ENCODE assay signal across 11 cellular contexts in the genomic region with DNA sequence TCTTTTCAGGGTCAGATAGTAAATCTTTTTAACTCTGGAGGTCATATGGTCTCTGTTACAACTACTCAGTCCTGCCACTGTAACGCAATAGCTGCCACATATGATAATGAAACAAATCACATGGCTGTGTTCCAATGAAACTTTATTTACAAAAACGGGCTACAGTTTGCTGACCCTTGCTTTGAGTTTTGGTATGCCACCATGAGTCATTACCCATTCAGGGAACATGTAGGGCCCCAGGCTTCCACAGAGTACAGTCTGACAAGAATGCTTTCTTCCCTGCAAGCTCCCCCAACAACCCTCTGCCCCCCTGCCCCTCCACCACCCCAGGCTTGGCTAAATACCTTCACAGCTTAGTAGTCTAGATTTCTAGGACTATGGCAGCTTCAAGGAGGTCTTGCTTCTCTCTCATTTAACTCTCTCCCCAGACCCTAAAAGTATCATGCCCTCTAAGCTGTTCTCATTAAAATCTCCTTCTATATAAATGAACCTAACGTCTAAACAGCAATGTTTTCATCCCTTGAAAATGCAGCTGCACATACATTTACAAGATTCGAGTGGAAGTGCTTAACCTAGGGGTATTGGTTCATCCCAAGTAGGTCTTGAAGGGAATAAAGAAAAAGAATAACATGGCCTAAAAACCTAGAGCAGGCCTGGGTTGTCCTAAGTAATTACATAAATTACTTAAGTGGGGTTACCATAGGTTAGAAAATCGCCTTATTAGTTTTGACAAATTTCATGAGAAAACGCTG.
DNase-seq lines count a peak whose midpoint lies in the region; ATAC-seq and TF ChIP-seq lines count a peak whose summit lies in the region.
"Had no signal": no experiment of that assay in that cellular context is flagged by ENCODE, and none has a peak within 500 bp of the region (broad histone marks: within the 10 kb centered on the region; RNA-seq: fewer than 3 reads in every experiment).

No MANE protein-coding gene starts in this region.

- peak overlapping the region; percentile 62 for H3K9ac ChIP-seq in SK-N-SH
- H3K9ac ChIP-seq in neuronal stem cell (ENCODE audit: low read depth, low read length, poor library complexity), result no peak overlapping the region

- peak in 1 of 2 experiments; percentile 54; a peak in 1 of 4 replicates for TF ChIP-seq EP300 in SK-N-SH (IDR thresholded peaks at IDR 0.05; ENCODE audit: borderline replicate concordance in 1 of 2, low read depth in 1 of 2, low read length in 1 of 2)

- DNase-seq in EH (ENCODE audit: low read depth), result peak; percentile 97
- peak; percentile 11 for DNase-seq in SK-N-SH
- DNase-seq in fibroblast of mammary gland (ENCODE audit: low read depth), result peak; percentile 95
- DNase-seq in neuronal stem cell (ENCODE audit: low spot score), result no peak
- DNase-seq in activated CD8-positive, alpha-beta T cell treated with anti-CD3 and anti-CD28 coated beads for 36 hours, result no peak
- DNase-seq in NCI-H1048 (lab: John Stamatoyannopoulos, UW), result no peak
- no peak for DNase-seq in mucosa of gallbladder (ENCODE audit: low spot score)
- DNase-seq in HuH-7.5 (ENCODE audit: low spot score), result no peak
- DNase-seq: activated T-cell treated with anti-CD3 and anti-CD28 coated beads, Interleukin-2, amount 50 U/mL, for 24 hours; glutamatergic neuron had no signal

- H3K4me2 ChIP-seq in SK-N-SH, result peak overlapping the region; percentile 64
- H3K4me2 ChIP-seq in neuronal stem cell (ENCODE audit: insufficient read depth, low read length, poor library complexity, severe bottlenecking), result no peak overlapping the region

- H3K4me3 ChIP-seq in SK-N-SH (ENCODE audit: low read depth in 2 of 2, low read length in 1 of 2), result no peak overlapping the region
- no peak overlapping the region for H3K4me3 ChIP-seq in fibroblast of mammary gland (ENCODE audit: control insufficient read depth, low read depth, low read length)
- no peak overlapping the region for H3K4me3 ChIP-seq in neuronal stem cell (ENCODE audit: low read length in 2 of 2)

- H2AFZ ChIP-seq in SK-N-SH (ENCODE audit: low read depth) (peak overlapping the region; percentile 67; the same call in 1 of the 2 replicates), neuronal stem cell (ENCODE audit: low read length) (peak overlapping the region; percentile 45)

- H4K20me1 ChIP-seq in SK-N-SH (ENCODE audit: insufficient read depth), result no peaks in the 10 kb centered on the region

- no peaks in the 10 kb centered on the region for H3K79me2 ChIP-seq in SK-N-SH (ENCODE audit: insufficient read depth)

- H3K27ac ChIP-seq in SK-N-SH (ENCODE audit: low read depth in 2 of 2, low read length in 1 of 2), result peak overlapping the region; percentile 87 to 93
- H3K27ac ChIP-seq in neuronal stem cell (replicated peaks; ENCODE audit: low read length), result no peak overlapping the region

- H3K27me3 Mint-ChIP-seq in activated CD8-positive, alpha-beta T cell treated with anti-CD3 and anti-CD28 coated beads for 36 hours, result peaks cover 2% of the 10 kb centered on the region
- H3K27me3 Mint-ChIP-seq: progenitor cell of endocrine pancreas had no signal

- H3K79me1 ChIP-seq in neuronal stem cell (ENCODE audit: low read depth, low read length), result no peaks in the 10 kb centered on the region

- H3K36me3 ChIP-seq in SK-N-SH (replicated peaks in 1 of 2; ENCODE audit: control insufficient read depth in 1 of 2, insufficient read depth in 2 of 2, low read length in 1 of 2) (peaks cover 0 to 4% of the 10 kb centered on the region in 2 experiments), neuronal stem cell (replicated peaks in 1 of 2; ENCODE audit: control insufficient read depth in 2 of 2, insufficient read depth in 2 of 2, low read length in 2 of 2) (no peaks in the 10 kb centered on the region)

- no peak overlapping the region for H4K91ac ChIP-seq in neuronal stem cell (ENCODE audit: low read depth, low read length, poor library complexity)

- H3K9me3 Mint-ChIP-seq in activated CD8-positive, alpha-beta T cell treated with anti-CD3 and anti-CD28 coated beads for 36 hours, result no peaks in the 10 kb centered on the region
- H3K9me3 Mint-ChIP-seq: activated T-cell treated with anti-CD3 and anti-CD28 coated beads, Interleukin-2, amount 50 U/mL, for 24 hours had no signal

- no peak overlapping the region for H3K4me3 Mint-ChIP-seq in activated CD8-positive, alpha-beta T cell treated with anti-CD3 and anti-CD28 coated beads for 36 hours
- H3K4me3 Mint-ChIP-seq: activated T-cell treated with anti-CD3 and anti-CD28 coated beads, Interleukin-2, amount 50 U/mL, for 24 hours had no signal

- POLR2A ChIA-PET in SK-N-SH (lab: Yijun Ruan, JAX), result no interaction called here
- POLR2A ChIA-PET in activated CD8-positive, alpha-beta T cell treated with anti-CD3 and anti-CD28 coated beads for 36 hours (lab: Charles Lee), result no interaction called here

- no peak overlapping the region for H2BK12ac ChIP-seq in neuronal stem cell (ENCODE audit: low read length)

- peaks cover 44% of the 10 kb centered on the region for H3F3A ChIP-seq in SK-N-SH (replicated peaks; ENCODE audit: insufficient read depth)

- H3K9me2 ChIP-seq in SK-N-SH, result no peaks in the 10 kb centered on the region

- intact Hi-C loops in activated CD8-positive, alpha-beta T cell treated with anti-CD3 and anti-CD28 coated beads for 36 hours (cut with micrococcal nuclease), result no loop called here

- H3K9me3 ChIP-seq in SK-N-SH (no peaks in the 10 kb centered on the region), neuronal stem cell (replicated peaks in 1 of 2; ENCODE audit: control insufficient read depth in 2 of 2, insufficient read depth in 1 of 2, low read depth in 1 of 2, low read length in 2 of 2) (no peaks in the 10 kb centered on the region)

- 15% methylated on average over 6 of the region's 6 CpGs for WGBS in SK-N-SH (ENCODE audit: low lambda C conversion rate)
- no CpG with 5 or more reads among the region's 6 CpGs for WGBS in neuronal stem cell (ENCODE audit: extremely low coverage in 2 of 2, insufficient read length in 2 of 2, insufficient replicate concordance in 1 of 2), 2 donors

- H3K4me1 ChIP-seq in SK-N-SH (ENCODE audit: control insufficient read depth in 1 of 2, insufficient read depth in 2 of 2, low read depth in 1 of 2, low read length in 1 of 2) (peaks cover 28 to 43% of the 10 kb centered on the region in 2 experiments), neuronal stem cell (ENCODE audit: control insufficient read depth in 2 of 2, insufficient read depth in 1 of 2, low read depth in 1 of 2, low read length in 2 of 2) (peaks cover 18 to 33% of the 10 kb centered on the region in 2 donors)

- H3K27ac Mint-ChIP-seq in activated CD8-positive, alpha-beta T cell treated with anti-CD3 and anti-CD28 coated beads for 36 hours, result no peak overlapping the region
- H3K27ac Mint-ChIP-seq: activated T-cell treated with anti-CD3 and anti-CD28 coated beads, Interleukin-2, amount 50 U/mL, for 24 hours; progenitor cell of endocrine pancreas had no signal

- TF ChIP-seq RAD21 in SK-N-SH (IDR thresholded peaks at IDR 0.05; ENCODE audit: low read length), result no peak

- no peak overlapping the region for H3K18ac ChIP-seq in neuronal stem cell (ENCODE audit: low read length)

- TF ChIP-seq CTCF in SK-N-SH (IDR thresholded peaks at IDR 0.05), result no peak
- no peak for TF ChIP-seq CTCF in fibroblast of mammary gland (conservative IDR thresholded peaks at IDR 0.05; ENCODE audit: control insufficient read depth, insufficient read depth, low read depth, low read length)
- no peak for TF ChIP-seq CTCF in activated CD8-positive, alpha-beta T cell treated with anti-CD3 and anti-CD28 coated beads for 36 hours (IDR thresholded peaks at IDR 0.05)

- ATAC-seq in activated CD8-positive, alpha-beta T cell treated with anti-CD3 and anti-CD28 coated beads for 36 hours, result no peak

- H3K27me3 ChIP-seq in SK-N-SH (ENCODE audit: insufficient read depth) (no peaks in the 10 kb centered on the region), neuronal stem cell (ENCODE audit: control insufficient read depth in 3 of 3, insufficient read depth in 3 of 3, low read depth in 1 of 3, low read length in 3 of 3) (no peaks in the 10 kb centered on the region)

- H4K8ac ChIP-seq in neuronal stem cell (ENCODE audit: low read depth, low read length), result no peak overlapping the region

- no peaks in the 10 kb centered on the region for H3K4me1 Mint-ChIP-seq in activated CD8-positive, alpha-beta T cell treated with anti-CD3 and anti-CD28 coated beads for 36 hours (ENCODE audit: low read depth)

- H3K23ac ChIP-seq in neuronal stem cell (ENCODE audit: low read depth, low read length, poor library complexity), result no peak overlapping the region

- CTCF ChIA-PET in SK-N-SH (lab: Yijun Ruan, JAX), result interaction anchor here (0.6 to 1.9 kb wide), 6 partner anchors 9 to 319 kb away, joined by 3 to 7 read pairs (median 4); partner anchors contain the start of gene PSMD6
- CTCF ChIA-PET in activated CD8-positive, alpha-beta T cell treated with anti-CD3 and anti-CD28 coated beads for 36 hours (lab: Charles Lee), result no interaction called here

- no peak overlapping the region for H2BK5ac ChIP-seq in neuronal stem cell (ENCODE audit: low read length)

- no peak overlapping the region for H3K14ac ChIP-seq in neuronal stem cell (ENCODE audit: low read length)

- H2BK120ac ChIP-seq in neuronal stem cell (ENCODE audit: low read depth, low read length), result no peak overlapping the region

- no peak overlapping the region for H2BK15ac ChIP-seq in neuronal stem cell (ENCODE audit: low read length)

- no peak overlapping the region for H2AK5ac ChIP-seq in neuronal stem cell (ENCODE audit: low read depth, low read length)

- no peaks in the 10 kb centered on the region for H3K36me3 Mint-ChIP-seq in activated CD8-positive, alpha-beta T cell treated with anti-CD3 and anti-CD28 coated beads for 36 hours (ENCODE audit: low read depth)

- no peak overlapping the region for H3K4ac ChIP-seq in neuronal stem cell (ENCODE audit: low read length)

TF ChIP-seq in SK-N-SH, 30 proteins besides CTCF, POLR2A, EP300 and RAD21 (continues in another document):
- TF ChIP-seq YY1 (IDR thresholded peaks at IDR 0.05; ENCODE audit: low read depth) (no peak), SIN3A (IDR thresholded peaks at IDR 0.05; ENCODE audit: borderline replicate concordance, low read depth, low read length) (0 out of 2 replicates have a peak, but pooled peaks have one; percentile 21), PBX3 (IDR thresholded peaks at IDR 0.05) (peak; percentile 66; the same call in 1 of the 2 replicates), TCF12 (IDR thresholded peaks at IDR 0.05) (peak; percentile 71), JUND (IDR thresholded peaks at IDR 0.05) (peak; percentile 67), NRF1 (IDR thresholded peaks at IDR 0.05; ENCODE audit: low read depth, low read length) (no peak), FOXJ3 (CRISPR knock-in tag; IDR thresholded peaks at IDR 0.05) (no peak)

Comparison
In these comparisons a context has a peak if more than half of its experiments do, and no peak if none do; other contexts are left out.
1. DNase-seq: peak in EH (single experiment), SK-N-SH (single experiment) and fibroblast of mammary gland (single experiment); none in neuronal stem cell (single experiment), activated CD8-positive, alpha-beta T cell treated with anti-CD3 and anti-CD28 coated beads for 36 hours (single experiment), NCI-H1048 (single experiment), mucosa of gallbladder (single experiment) and HuH-7.5 (single experiment).